Comparison of ENCODE assay signal across 8 cellular contexts in genomic region chr3:115147329-115148141, GRCh38.
A peak's percentile ranks its signal among the peaks of the same experiment; 100 is the strongest.
DNase-seq lines count a peak whose midpoint lies in the region; ATAC-seq and TF ChIP-seq lines count a peak whose summit lies in the region.

No MANE protein-coding gene starts in this region.

- H3K27me3 Mint-ChIP-seq in central memory CD8-positive, alpha-beta T cell = no peaks in the 10 kb centered on the region

- peak overlapping the region; percentile 96 for H3K27ac Mint-ChIP-seq in central memory CD8-positive, alpha-beta T cell (ENCODE audit: low read depth)

- no peak for TF ChIP-seq CTCF in AG09309 (IDR thresholded peaks at IDR 0.05; ENCODE audit: control insufficient read depth, insufficient read depth, low read depth, low read length, missing control alignments)

- H3K4me1 Mint-ChIP-seq in central memory CD8-positive, alpha-beta T cell = peaks cover 17% of the 10 kb centered on the region

- peak overlapping the region; percentile 85 for H3K4me3 ChIP-seq in AG09309 (ENCODE audit: control insufficient read depth, low read depth, low read length)

- H3K36me3 Mint-ChIP-seq in central memory CD8-positive, alpha-beta T cell (ENCODE audit: insufficient read depth) = peaks cover 19% of the 10 kb centered on the region

- ATAC-seq in GM19023 (IDR thresholded peaks at IDR 0.05; ENCODE audit: unreplicated experiment) (peak; percentile 79), HG03196 (IDR thresholded peaks at IDR 0.05; ENCODE audit: unreplicated experiment) (peak; percentile 82)
- ATAC-seq in central memory CD8-positive, alpha-beta T cell (replicated peaks; ENCODE audit: extremely low read depth, poor library complexity, severe bottlenecking) = peak; percentile 77

- no peaks in the 10 kb centered on the region for H3K9me3 Mint-ChIP-seq in central memory CD8-positive, alpha-beta T cell

- peak; percentile 100 for DNase-seq in AG09309 (ENCODE audit: low read depth)
- peak; percentile 99 for DNase-seq in NCI-H226
- DNase-seq in activated CD4-positive, CD25-positive, alpha-beta regulatory T cell treated with anti-CD3 and anti-CD28 coated beads, Interleukin-2, amount 50 U/mL, for 16 hours (ENCODE audit: low read depth, low spot score) = peak; percentile 96
- DNase-seq in central memory CD8-positive, alpha-beta T cell (ENCODE audit: low spot score in 2 of 2) = peak; percentile 89 to 98
- peak; percentile 100 for DNase-seq in inferior parietal cortex (ENCODE audit: extremely low spot score)
- DNase-seq in smooth muscle cell of the brain vasculature (ENCODE audit: low read depth, low spot score) = peak; percentile 100

- H3K4me3 Mint-ChIP-seq in central memory CD8-positive, alpha-beta T cell = peak overlapping the region; percentile 86

Comparison
In these comparisons a context has a peak if more than half of its experiments do, and no peak if none do; other contexts are left out.
1. Peak in every context shown above with its lines: DNase-seq, ATAC-seq and H3K4me3 ChIP-seq.